ENCODE assay signal across 15 cellular contexts in the genomic region with DNA sequence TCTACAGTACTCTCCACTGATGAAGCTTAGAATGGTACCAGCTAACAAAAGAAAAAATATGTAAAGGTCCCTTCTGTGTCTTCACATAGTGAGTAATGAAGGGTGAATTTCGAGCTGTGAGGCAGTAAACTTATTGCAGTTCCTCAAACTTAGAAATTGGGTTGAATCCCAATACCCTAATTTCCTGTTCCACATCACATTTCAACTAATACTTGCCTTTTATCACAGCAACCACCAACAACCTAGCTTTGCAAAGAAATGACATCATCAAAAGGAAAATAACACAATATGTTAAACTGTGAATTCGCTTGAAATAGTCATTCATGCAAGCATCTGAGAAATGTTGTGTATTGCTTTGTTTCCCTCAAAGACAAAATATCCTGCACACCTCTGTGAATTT. TPM values are rescaled to one million over a fixed set of nuclear protein-coding genes. Genes with fewer than 3 reads are reported as not detected.
A peak's percentile ranks its signal among the peaks of the same experiment; 100 is the strongest.
DNase-seq lines count a peak whose midpoint lies in the region; ATAC-seq and FAIRE-seq lines count a peak whose summit lies in the region.
"Had no signal": no experiment of that assay in that cellular context is flagged by ENCODE, and none has a peak within 500 bp of the region (broad histone marks: within the 10 kb centered on the region; RNA-seq: fewer than 3 reads in every experiment).

No MANE protein-coding gene starts in this region.

- peaks cover 83% of the 10 kb centered on the region for H3K4me1 Mint-ChIP-seq in activated CD8-positive, alpha-beta memory T cell treated with anti-CD3 and anti-CD28 coated beads, Interleukin-2, amount 10 ng/mL, durations not matched to agents 7 days and 5 days
- H3K4me1 Mint-ChIP-seq in activated T-helper 1 cell treated with anti-CD3 and anti-CD28 coated beads, Interleukin-12 subunit alpha, Interleukin-12 subunit beta, Interleukin-2, Interleukin-4 antibody, amounts not matched to agents 30 ng/mL and 10 ng/mL and 1 ng/mL, durations not matched to agents 14 hours and 24 hours and 36 hours (ENCODE audit: low read depth), result peaks cover 91% of the 10 kb centered on the region
- peaks cover 81 to 94% of the 10 kb centered on the region in 2 donors for H3K4me1 Mint-ChIP-seq in natural killer cell treated with Interleukin-12 subunit alpha and Interleukin-12 subunit beta and Interleukin-15 and Interleukin-18, amount 100 ng/mL, for 72 hours (ENCODE audit: low read depth in 2 of 2)

- no peak overlapping the region for H3K4me3 Mint-ChIP-seq in activated CD8-positive, alpha-beta memory T cell treated with anti-CD3 and anti-CD28 coated beads, Interleukin-2, amount 10 ng/mL, durations not matched to agents 7 days and 5 days
- peak overlapping the region; percentile 73 for H3K4me3 Mint-ChIP-seq in activated T-helper 1 cell treated with anti-CD3 and anti-CD28 coated beads, Interleukin-12 subunit alpha, Interleukin-12 subunit beta, Interleukin-2, Interleukin-4 antibody, amounts not matched to agents 30 ng/mL and 10 ng/mL and 1 ng/mL, durations not matched to agents 14 hours and 24 hours and 36 hours
- H3K4me3 Mint-ChIP-seq in natural killer cell treated with Interleukin-12 subunit alpha and Interleukin-12 subunit beta and Interleukin-15 and Interleukin-18, amount 100 ng/mL, for 72 hours, result peak overlapping the region; percentile 85
- H3K4me3 Mint-ChIP-seq: HFFc6, nephron had no signal

- no peaks in the 10 kb centered on the region for H3K27me3 Mint-ChIP-seq in activated CD8-positive, alpha-beta memory T cell treated with anti-CD3 and anti-CD28 coated beads, Interleukin-2, amount 10 ng/mL, durations not matched to agents 7 days and 5 days
- H3K27me3 Mint-ChIP-seq in activated T-helper 1 cell treated with anti-CD3 and anti-CD28 coated beads, Interleukin-12 subunit alpha, Interleukin-12 subunit beta, Interleukin-2, Interleukin-4 antibody, amounts not matched to agents 30 ng/mL and 10 ng/mL and 1 ng/mL, durations not matched to agents 14 hours and 24 hours and 36 hours (ENCODE audit: insufficient read depth), result no peaks in the 10 kb centered on the region
- H3K27me3 Mint-ChIP-seq in natural killer cell treated with Interleukin-12 subunit alpha and Interleukin-12 subunit beta and Interleukin-15 and Interleukin-18, amount 100 ng/mL, for 72 hours, result no peaks in the 10 kb centered on the region

- peak; percentile 66 for FAIRE-seq in GM19239 (lab: Jason Lieb, UNC)
- FAIRE-seq: astrocyte had no signal

- CTCF ChIA-PET in activated CD8-positive, alpha-beta memory T cell treated with anti-CD3 and anti-CD28 coated beads, Interleukin-2, amount 10 ng/mL, durations not matched to agents 7 days and 5 days (lab: Charles Lee), result interaction anchor here (0.8 to 14.1 kb wide), 10 partner anchors 8 to 358 kb away, joined by 3 to 160 read pairs (median 3); a partner anchor contains a TSS

- peak overlapping the region; percentile 62 for H3K27ac Mint-ChIP-seq in activated CD8-positive, alpha-beta memory T cell treated with anti-CD3 and anti-CD28 coated beads, Interleukin-2, amount 10 ng/mL, durations not matched to agents 7 days and 5 days
- peak overlapping the region; percentile 85 for H3K27ac Mint-ChIP-seq in activated T-helper 1 cell treated with anti-CD3 and anti-CD28 coated beads, Interleukin-12 subunit alpha, Interleukin-12 subunit beta, Interleukin-2, Interleukin-4 antibody, amounts not matched to agents 30 ng/mL and 10 ng/mL and 1 ng/mL, durations not matched to agents 14 hours and 24 hours and 36 hours
- H3K27ac Mint-ChIP-seq in natural killer cell treated with Interleukin-12 subunit alpha and Interleukin-12 subunit beta and Interleukin-15 and Interleukin-18, amount 100 ng/mL, for 72 hours, result peak overlapping the region; percentile 99
- H3K27ac Mint-ChIP-seq: HFFc6 had no signal

- DNase-seq in activated CD8-positive, alpha-beta memory T cell treated with anti-CD3 and anti-CD28 coated beads, Interleukin-2, amount 10 ng/mL, durations not matched to agents 7 days and 5 days, result no peak
- no peak for DNase-seq in activated CD8-positive, alpha-beta memory T cell treated with anti-CD3 and anti-CD28 coated beads for 24 hours
- no peak for DNase-seq in GM19239 (ENCODE audit: insufficient read length, low spot score)
- no peak for DNase-seq in activated T-helper 1 cell treated with anti-CD3 and anti-CD28 coated beads, Interleukin-12 subunit alpha, Interleukin-12 subunit beta, Interleukin-2, Interleukin-4 antibody, amounts not matched to agents 30 ng/mL and 10 ng/mL and 1 ng/mL, durations not matched to agents 14 hours and 24 hours and 36 hours (ENCODE audit: low spot score)
- DNase-seq in natural killer cell treated with Interleukin-12 subunit alpha and Interleukin-12 subunit beta and Interleukin-15 and Interleukin-18, amount 100 ng/mL, for 72 hours (ENCODE audit: low spot score), result no peak
- DNase-seq in ecto neural progenitor cell (ENCODE audit: low spot score), result no peak
- no peak for DNase-seq in NCI-H748 treated with DMSO at 0.1 percent for 48 hours (lab: John Stamatoyannopoulos, UW)
- DNase-seq: erythroblast, HFFc6, NCI-H1694 treated with DMSO at 0.1 percent for 48 hours, NCI-H510A treated with DMSO at 0.1 percent for 48 hours, WERI-Rb-1 had no signal

- H3K9me3 Mint-ChIP-seq in activated CD8-positive, alpha-beta memory T cell treated with anti-CD3 and anti-CD28 coated beads, Interleukin-2, amount 10 ng/mL, durations not matched to agents 7 days and 5 days (ENCODE audit: low read depth), result no peaks in the 10 kb centered on the region
- H3K9me3 Mint-ChIP-seq in activated T-helper 1 cell treated with anti-CD3 and anti-CD28 coated beads, Interleukin-12 subunit alpha, Interleukin-12 subunit beta, Interleukin-2, Interleukin-4 antibody, amounts not matched to agents 30 ng/mL and 10 ng/mL and 1 ng/mL, durations not matched to agents 14 hours and 24 hours and 36 hours, result no peaks in the 10 kb centered on the region
- peaks cover 2% of the 10 kb centered on the region for H3K9me3 Mint-ChIP-seq in natural killer cell treated with Interleukin-12 subunit alpha and Interleukin-12 subunit beta and Interleukin-15 and Interleukin-18, amount 100 ng/mL, for 72 hours
- H3K9me3 Mint-ChIP-seq: HFFc6, nephron had no signal

- peaks cover 45% of the 10 kb centered on the region for H3K36me3 Mint-ChIP-seq in activated CD8-positive, alpha-beta memory T cell treated with anti-CD3 and anti-CD28 coated beads, Interleukin-2, amount 10 ng/mL, durations not matched to agents 7 days and 5 days
- peaks cover 22% of the 10 kb centered on the region for H3K36me3 Mint-ChIP-seq in activated T-helper 1 cell treated with anti-CD3 and anti-CD28 coated beads, Interleukin-12 subunit alpha, Interleukin-12 subunit beta, Interleukin-2, Interleukin-4 antibody, amounts not matched to agents 30 ng/mL and 10 ng/mL and 1 ng/mL, durations not matched to agents 14 hours and 24 hours and 36 hours (ENCODE audit: low read depth)
- H3K36me3 Mint-ChIP-seq in natural killer cell treated with Interleukin-12 subunit alpha and Interleukin-12 subunit beta and Interleukin-15 and Interleukin-18, amount 100 ng/mL, for 72 hours, result peaks cover 4% of the 10 kb centered on the region

- ATAC-seq in activated CD8-positive, alpha-beta memory T cell treated with anti-CD3 and anti-CD28 coated beads, Interleukin-2, amount 10 ng/mL, durations not matched to agents 7 days and 5 days, result peak; percentile 2
- ATAC-seq in natural killer cell treated with Interleukin-12 subunit alpha and Interleukin-12 subunit beta and Interleukin-15 and Interleukin-18, amount 100 ng/mL, for 72 hours, result peak; percentile 48 to 52
- ATAC-seq in HG02763 (IDR thresholded peaks at IDR 0.05; ENCODE audit: unreplicated experiment), result no peak

- intact Hi-C loops in activated T-helper 1 cell treated with anti-CD3 and anti-CD28 coated beads, Interleukin-12 subunit alpha, Interleukin-12 subunit beta, Interleukin-2, Interleukin-4 antibody, amounts not matched to agents 30 ng/mL and 10 ng/mL and 1 ng/mL, durations not matched to agents 14 hours and 24 hours and 36 hours (cut with micrococcal nuclease), result no loop called here

RNA-seq across cellular contexts. Expression of a gene that starts 9.4 kb away (rescaled TPM):
- 100 to 1,000 TPM; 106 to 109 TPM for total RNA-seq in activated CD8-positive, alpha-beta memory T cell treated with anti-CD3 and anti-CD28 coated beads, Interleukin-2, amount 10 ng/mL, durations not matched to agents 7 days and 5 days
- total RNA-seq in activated T-helper 1 cell treated with anti-CD3 and anti-CD28 coated beads, Interleukin-12 subunit alpha, Interleukin-12 subunit beta, Interleukin-2, Interleukin-4 antibody, amounts not matched to agents 30 ng/mL and 10 ng/mL and 1 ng/mL, durations not matched to agents 14 hours and 24 hours and 36 hours, result 214 and 219 TPM in 2 replicates
- 100 to 1,000 TPM; 131 to 333 TPM for total RNA-seq in natural killer cell treated with Interleukin-12 subunit alpha and Interleukin-12 subunit beta and Interleukin-15 and Interleukin-18, amount 100 ng/mL, for 72 hours
